ENCODE assay signal across 1 cellular context in the genomic region with DNA sequence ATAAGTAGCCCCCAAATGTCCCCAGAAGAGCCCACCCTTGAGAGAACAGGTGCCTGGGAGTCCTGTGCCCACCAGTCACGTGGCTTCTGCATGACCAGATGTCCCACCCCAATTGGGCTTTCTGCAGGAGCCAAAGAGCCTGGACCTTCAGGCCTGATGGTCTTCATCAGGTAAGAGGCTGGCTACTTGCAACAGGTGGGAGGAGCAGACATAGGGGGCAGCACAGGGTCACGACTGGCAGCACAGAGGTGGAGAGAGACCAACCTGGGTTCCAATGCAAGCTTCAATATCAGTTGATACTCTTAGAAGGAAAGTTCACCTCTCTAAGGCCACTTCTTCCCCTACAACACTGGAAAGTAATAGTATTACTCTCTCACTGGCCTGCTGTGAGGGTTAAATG.
TF ChIP-seq lines count a peak whose summit lies in the region.

No MANE protein-coding gene starts in this region.

TF ChIP-seq in WTC11, 78 proteins besides CTCF, POLR2A, EP300 and RAD21 (continued from another document):
- TF ChIP-seq, protein P1, sequence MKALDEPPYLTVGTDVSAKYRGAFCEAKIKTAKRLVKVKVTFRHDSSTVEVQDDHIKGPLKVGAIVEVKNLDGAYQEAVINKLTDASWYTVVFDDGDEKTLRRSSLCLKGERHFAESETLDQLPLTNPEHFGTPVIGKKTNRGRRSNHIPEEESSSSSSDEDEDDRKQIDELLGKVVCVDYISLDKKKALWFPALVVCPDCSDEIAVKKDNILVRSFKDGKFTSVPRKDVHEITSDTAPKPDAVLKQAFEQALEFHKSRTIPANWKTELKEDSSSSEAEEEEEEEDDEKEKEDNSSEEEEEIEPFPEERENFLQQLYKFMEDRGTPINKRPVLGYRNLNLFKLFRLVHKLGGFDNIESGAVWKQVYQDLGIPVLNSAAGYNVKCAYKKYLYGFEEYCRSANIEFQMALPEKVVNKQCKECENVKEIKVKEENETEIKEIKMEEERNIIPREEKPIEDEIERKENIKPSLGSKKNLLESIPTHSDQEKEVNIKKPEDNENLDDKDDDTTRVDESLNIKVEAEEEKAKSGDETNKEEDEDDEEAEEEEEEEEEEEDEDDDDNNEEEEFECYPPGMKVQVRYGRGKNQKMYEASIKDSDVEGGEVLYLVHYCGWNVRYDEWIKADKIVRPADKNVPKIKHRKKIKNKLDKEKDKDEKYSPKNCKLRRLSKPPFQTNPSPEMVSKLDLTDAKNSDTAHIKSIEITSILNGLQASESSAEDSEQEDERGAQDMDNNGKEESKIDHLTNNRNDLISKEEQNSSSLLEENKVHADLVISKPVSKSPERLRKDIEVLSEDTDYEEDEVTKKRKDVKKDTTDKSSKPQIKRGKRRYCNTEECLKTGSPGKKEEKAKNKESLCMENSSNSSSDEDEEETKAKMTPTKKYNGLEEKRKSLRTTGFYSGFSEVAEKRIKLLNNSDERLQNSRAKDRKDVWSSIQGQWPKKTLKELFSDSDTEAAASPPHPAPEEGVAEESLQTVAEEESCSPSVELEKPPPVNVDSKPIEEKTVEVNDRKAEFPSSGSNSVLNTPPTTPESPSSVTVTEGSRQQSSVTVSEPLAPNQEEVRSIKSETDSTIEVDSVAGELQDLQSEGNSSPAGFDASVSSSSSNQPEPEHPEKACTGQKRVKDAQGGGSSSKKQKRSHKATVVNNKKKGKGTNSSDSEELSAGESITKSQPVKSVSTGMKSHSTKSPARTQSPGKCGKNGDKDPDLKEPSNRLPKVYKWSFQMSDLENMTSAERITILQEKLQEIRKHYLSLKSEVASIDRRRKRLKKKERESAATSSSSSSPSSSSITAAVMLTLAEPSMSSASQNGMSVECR (CRISPR knock-in tag; IDR thresholded peaks at IDR 0.05; ENCODE audit: borderline replicate concordance), result no peak
- TF ChIP-seq NFYB (CRISPR knock-in tag; conservative IDR thresholded peaks at IDR 0.05; ENCODE audit: low read depth) (no peak), ESRRA (CRISPR knock-in tag; IDR thresholded peaks at IDR 0.05; ENCODE audit: borderline replicate concordance) (no peak), FOXJ3 (CRISPR knock-in tag; IDR thresholded peaks at IDR 0.05; ENCODE audit: borderline replicate concordance) (no peak), ZNF396 (CRISPR knock-in tag; IDR thresholded peaks at IDR 0.05; ENCODE audit: borderline replicate concordance) (no peak), GTF2I (CRISPR knock-in tag; conservative IDR thresholded peaks at IDR 0.05) (no peak), CREB1 (CRISPR knock-in tag; IDR thresholded peaks at IDR 0.05) (no peak), NR1H2 (CRISPR knock-in tag; IDR thresholded peaks at IDR 0.05) (no peak), ZNF423 (CRISPR knock-in tag; IDR thresholded peaks at IDR 0.05) (no peak), NFE2L1 (CRISPR knock-in tag; IDR thresholded peaks at IDR 0.05) (no peak)
- TF ChIP-seq, protein P2, sequence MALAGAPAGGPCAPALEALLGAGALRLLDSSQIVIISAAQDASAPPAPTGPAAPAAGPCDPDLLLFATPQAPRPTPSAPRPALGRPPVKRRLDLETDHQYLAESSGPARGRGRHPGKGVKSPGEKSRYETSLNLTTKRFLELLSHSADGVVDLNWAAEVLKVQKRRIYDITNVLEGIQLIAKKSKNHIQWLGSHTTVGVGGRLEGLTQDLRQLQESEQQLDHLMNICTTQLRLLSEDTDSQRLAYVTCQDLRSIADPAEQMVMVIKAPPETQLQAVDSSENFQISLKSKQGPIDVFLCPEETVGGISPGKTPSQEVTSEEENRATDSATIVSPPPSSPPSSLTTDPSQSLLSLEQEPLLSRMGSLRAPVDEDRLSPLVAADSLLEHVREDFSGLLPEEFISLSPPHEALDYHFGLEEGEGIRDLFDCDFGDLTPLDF (CRISPR knock-in tag; IDR thresholded peaks at IDR 0.05), result no peak
- TF ChIP-seq, protein P3, sequence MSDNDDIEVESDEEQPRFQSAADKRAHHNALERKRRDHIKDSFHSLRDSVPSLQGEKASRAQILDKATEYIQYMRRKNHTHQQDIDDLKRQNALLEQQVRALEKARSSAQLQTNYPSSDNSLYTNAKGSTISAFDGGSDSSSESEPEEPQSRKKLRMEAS (CRISPR knock-in tag; IDR thresholded peaks at IDR 0.05), result no peak
- TF ChIP-seq, protein P4, sequence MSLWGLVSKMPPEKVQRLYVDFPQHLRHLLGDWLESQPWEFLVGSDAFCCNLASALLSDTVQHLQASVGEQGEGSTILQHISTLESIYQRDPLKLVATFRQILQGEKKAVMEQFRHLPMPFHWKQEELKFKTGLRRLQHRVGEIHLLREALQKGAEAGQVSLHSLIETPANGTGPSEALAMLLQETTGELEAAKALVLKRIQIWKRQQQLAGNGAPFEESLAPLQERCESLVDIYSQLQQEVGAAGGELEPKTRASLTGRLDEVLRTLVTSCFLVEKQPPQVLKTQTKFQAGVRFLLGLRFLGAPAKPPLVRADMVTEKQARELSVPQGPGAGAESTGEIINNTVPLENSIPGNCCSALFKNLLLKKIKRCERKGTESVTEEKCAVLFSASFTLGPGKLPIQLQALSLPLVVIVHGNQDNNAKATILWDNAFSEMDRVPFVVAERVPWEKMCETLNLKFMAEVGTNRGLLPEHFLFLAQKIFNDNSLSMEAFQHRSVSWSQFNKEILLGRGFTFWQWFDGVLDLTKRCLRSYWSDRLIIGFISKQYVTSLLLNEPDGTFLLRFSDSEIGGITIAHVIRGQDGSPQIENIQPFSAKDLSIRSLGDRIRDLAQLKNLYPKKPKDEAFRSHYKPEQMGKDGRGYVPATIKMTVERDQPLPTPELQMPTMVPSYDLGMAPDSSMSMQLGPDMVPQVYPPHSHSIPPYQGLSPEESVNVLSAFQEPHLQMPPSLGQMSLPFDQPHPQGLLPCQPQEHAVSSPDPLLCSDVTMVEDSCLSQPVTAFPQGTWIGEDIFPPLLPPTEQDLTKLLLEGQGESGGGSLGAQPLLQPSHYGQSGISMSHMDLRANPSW (CRISPR knock-in tag; conservative IDR thresholded peaks at IDR 0.05; ENCODE audit: low read depth), result no peak
- TF ChIP-seq, protein P5, sequence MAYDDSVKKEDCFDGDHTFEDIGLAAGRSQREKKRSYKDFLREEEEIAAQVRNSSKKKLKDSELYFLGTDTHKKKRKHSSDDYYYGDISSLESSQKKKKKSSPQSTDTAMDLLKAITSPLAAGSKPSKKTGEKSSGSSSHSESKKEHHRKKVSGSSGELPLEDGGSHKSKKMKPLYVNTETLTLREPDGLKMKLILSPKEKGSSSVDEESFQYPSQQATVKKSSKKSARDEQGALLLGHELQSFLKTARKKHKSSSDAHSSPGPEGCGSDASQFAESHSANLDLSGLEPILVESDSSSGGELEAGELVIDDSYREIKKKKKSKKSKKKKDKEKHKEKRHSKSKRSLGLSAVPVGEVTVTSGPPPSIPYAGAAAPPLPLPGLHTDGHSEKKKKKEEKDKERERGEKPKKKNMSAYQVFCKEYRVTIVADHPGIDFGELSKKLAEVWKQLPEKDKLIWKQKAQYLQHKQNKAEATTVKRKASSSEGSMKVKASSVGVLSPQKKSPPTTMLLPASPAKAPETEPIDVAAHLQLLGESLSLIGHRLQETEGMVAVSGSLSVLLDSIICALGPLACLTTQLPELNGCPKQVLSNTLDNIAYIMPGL (CRISPR knock-in tag; IDR thresholded peaks at IDR 0.05), result no peak
